In genomic region chr7:42832672-42833071, GRCh38 we compare ENCODE assay signal across 27 cellular contexts.
DNase-seq lines count a peak whose midpoint lies in the region; ATAC-seq and TF ChIP-seq lines count a peak whose summit lies in the region.
"Had no signal": no experiment of that assay in that cellular context is flagged by ENCODE, and none has a peak within 500 bp of the region (broad histone marks: within the 10 kb centered on the region; RNA-seq: fewer than 3 reads in every experiment).

No MANE protein-coding gene starts in this region.

- H3K4me1 ChIP-seq in PC-9 (replicated peaks; ENCODE audit: insufficient read depth), result 0 out of 2 replicates have a peak, but pooled peaks cover 4% of the 10 kb centered on the region
- H3K4me1 ChIP-seq in gastroesophageal sphincter, result peaks cover 0 to 25% (median 0%) of the 10 kb centered on the region in 3 donors
- peaks cover 20 to 24% of the 10 kb centered on the region in 2 donors for H3K4me1 ChIP-seq in thyroid gland
- H3K4me1 ChIP-seq: BE2C had no signal

- no TSS peak for BruUV-seq in PC-9 (replicated peaks; lab: Mats Ljungman, UMichigan)

- H3K79me2 ChIP-seq in PC-9 (ENCODE audit: low read depth), result no peaks in the 10 kb centered on the region

- CTCF ChIA-PET in PC-9 (lab: Charles Lee), result no interaction called here

- peaks cover 45% of the 10 kb centered on the region for H3K27me3 Mint-ChIP-seq in stimulated activated naive CD8-positive, alpha-beta T cell treated with anti-CD3 and anti-CD28 coated beads, Interleukin-15, amount 100 ng/mL, for 72 hours

- H3K27ac ChIP-seq in PC-9 (no peak overlapping the region), gastroesophageal sphincter (no peak overlapping the region), thyroid gland (peak overlapping the region in 2 of 3 donors; percentile 25 to 41), dorsolateral prefrontal cortex (no peak overlapping the region)
- H3K27ac ChIP-seq: epithelial cell of prostate, heart left ventricle, tibial nerve had no signal

- peak; percentile 18 for ATAC-seq in gastroesophageal sphincter
- no peak for ATAC-seq in stimulated activated naive CD8-positive, alpha-beta T cell treated with anti-CD3 and anti-CD28 coated beads, Interleukin-15, amount 100 ng/mL, for 72 hours
- ATAC-seq: activated naive CD4-positive, alpha-beta T cell treated with anti-CD3 and anti-CD28 coated beads, Interleukin-2, amount 50 U/mL, for 72 hours; CD8-positive, alpha-beta T cell; HCT116 had no signal

- H3K36me3 ChIP-seq in PC-9 (ENCODE audit: low read depth) (no peaks in the 10 kb centered on the region), gastroesophageal sphincter (no peaks in the 10 kb centered on the region), thyroid gland (no peaks in the 10 kb centered on the region)
- H3K36me3 ChIP-seq: BE2C, heart left ventricle, tibial nerve had no signal

- no peak for TF ChIP-seq POLR2A in gastroesophageal sphincter (IDR thresholded peaks at IDR 0.05)
- no peak for TF ChIP-seq POLR2A in thyroid gland (IDR thresholded peaks at IDR 0.05)

- H3K4me3 Mint-ChIP-seq in stimulated activated naive CD8-positive, alpha-beta T cell treated with anti-CD3 and anti-CD28 coated beads, Interleukin-15, amount 100 ng/mL, for 72 hours, result no peak overlapping the region
- H3K4me3 Mint-ChIP-seq: activated CD4-positive, alpha-beta T cell treated with anti-CD3 and anti-CD28 coated beads, Interleukin-2, amount 10 ng/mL, durations not matched to agents 24 days and 14 days; CD8-positive, alpha-beta T cell; nephron progenitor cell had no signal

- H3K27me3 ChIP-seq in PC-9 (ENCODE audit: insufficient read depth, low read depth) (peaks cover 41% of the 10 kb centered on the region), gastroesophageal sphincter (no peaks in the 10 kb centered on the region), thyroid gland (no peaks in the 10 kb centered on the region), dorsolateral prefrontal cortex (peaks cover 0 to 10% (median 0%) of the 10 kb centered on the region in 45 donors)
- H3K27me3 ChIP-seq: tibial nerve had no signal

- H3K4me3 ChIP-seq in PC-9 (no peak overlapping the region), gastroesophageal sphincter (no peak overlapping the region), thyroid gland (replicated peaks in 1 of 3) (no peak overlapping the region), dorsolateral prefrontal cortex (no peak overlapping the region)
- H3K4me3 ChIP-seq: heart left ventricle, tibial nerve had no signal

- TF ChIP-seq EP300 in gastroesophageal sphincter (IDR thresholded peaks at IDR 0.05), result no peak

- intact Hi-C loops in PC-9 (cut with micrococcal nuclease; ENCODE audit: unreplicated experiment), result loop anchor here (5.0 kb wide), 1 partner anchor 855 kb away; no protein-coding TSS in a partner anchor
- intact Hi-C loops in thyroid gland (cut with DNase I), result loop anchor here (5.0 kb wide), 1 partner anchor 890 kb away; no protein-coding TSS in a partner anchor
- intact Hi-C loops in dorsolateral prefrontal cortex (cut with DNase I), result loop anchor here in 1 of 2 donors (5.0 kb wide), 2 partner anchors 855 to 890 kb away; no protein-coding TSS in a partner anchor

- H3K9me2 ChIP-seq in PC-9 (ENCODE audit: insufficient read depth), result no peaks in the 10 kb centered on the region

- no peaks in the 10 kb centered on the region for H3K9me3 ChIP-seq in PC-9 (ENCODE audit: insufficient read depth, low read depth)
- H3K9me3 ChIP-seq in gastroesophageal sphincter, result no peaks in the 10 kb centered on the region
- H3K9me3 ChIP-seq in thyroid gland, result no peaks in the 10 kb centered on the region
- H3K9me3 ChIP-seq: BE2C, heart left ventricle, tibial nerve had no signal

- POLR2A ChIA-PET in PC-9 (lab: Charles Lee; ENCODE audit: unreplicated experiment), result no interaction called here

- H4K20me1 ChIP-seq in PC-9 (ENCODE audit: insufficient read depth), result no peaks in the 10 kb centered on the region

- H3K9me3 Mint-ChIP-seq in stimulated activated naive CD8-positive, alpha-beta T cell treated with anti-CD3 and anti-CD28 coated beads, Interleukin-15, amount 100 ng/mL, for 72 hours, result no peaks in the 10 kb centered on the region
- H3K9me3 Mint-ChIP-seq: activated CD4-positive, alpha-beta T cell treated with anti-CD3 and anti-CD28 coated beads, Interleukin-2, amount 10 ng/mL, durations not matched to agents 24 days and 14 days; activated naive CD4-positive, alpha-beta T cell treated with anti-CD3 and anti-CD28 coated beads, Interleukin-2, amount 50 U/mL, for 72 hours; CD8-positive, alpha-beta T cell; nephron progenitor cell had no signal

- no peak overlapping the region for H3K27ac Mint-ChIP-seq in stimulated activated naive CD8-positive, alpha-beta T cell treated with anti-CD3 and anti-CD28 coated beads, Interleukin-15, amount 100 ng/mL, for 72 hours
- H3K27ac Mint-ChIP-seq: activated CD4-positive, alpha-beta T cell treated with anti-CD3 and anti-CD28 coated beads, Interleukin-2, amount 10 ng/mL, durations not matched to agents 24 days and 14 days; activated naive CD4-positive, alpha-beta T cell treated with anti-CD3 and anti-CD28 coated beads, Interleukin-2, amount 50 U/mL, for 72 hours; CD8-positive, alpha-beta T cell; nephron progenitor cell had no signal

- DNase-seq in GM03348 (ENCODE audit: low spot score) (peak; percentile 14), PC-9 (no peak), thyroid gland (peak; percentile 22 to 44), activated gamma-delta T cell treated with Interleukin-2 at 50 U/mL for 16 hours (no peak), dorsolateral prefrontal cortex (no peak)
- DNase-seq in stimulated activated naive CD8-positive, alpha-beta T cell treated with anti-CD3 and anti-CD28 coated beads, Interleukin-15, amount 100 ng/mL, for 72 hours, result no peak
- DNase-seq: activated CD4-positive, alpha-beta T cell treated with anti-CD3 and anti-CD28 coated beads, Interleukin-2, amount 10 ng/mL, durations not matched to agents 24 days and 14 days; anterior cingulate cortex; BE2C; CD8-positive, alpha-beta T cell; DMS 273 treated with DMSO at 0.1 percent for 48 hours; effector CD4-positive, alpha-beta T cell; heart left ventricle; Kasumi-1; NCI-H1417 treated with DMSO at 0.1 percent for 48 hours; NCI-H2081; NCI-H524 treated with DMSO at 0.1 percent for 48 hours; nephron progenitor cell; SHP77; stimulated activated CD4-positive, alpha-beta T cell treated with anti-CD3 and anti-CD28 coated beads, Interleukin-4, amount 100 ng/mL, for 24 hours; SW 1271; T-helper 9 cell had no signal

- no peaks in the 10 kb centered on the region for H3K4me1 Mint-ChIP-seq in stimulated activated naive CD8-positive, alpha-beta T cell treated with anti-CD3 and anti-CD28 coated beads, Interleukin-15, amount 100 ng/mL, for 72 hours
- H3K4me1 Mint-ChIP-seq: activated CD4-positive, alpha-beta T cell treated with anti-CD3 and anti-CD28 coated beads, Interleukin-2, amount 10 ng/mL, durations not matched to agents 24 days and 14 days had no signal

- H2AFZ ChIP-seq in PC-9, result no peak overlapping the region

- peak overlapping the region; percentile 50 for H3K4me2 ChIP-seq in PC-9

- H3F3A ChIP-seq in PC-9 (ENCODE audit: insufficient read depth, low read depth), result no peaks in the 10 kb centered on the region

- TF ChIP-seq CTCF in PC-9 (conservative IDR thresholded peaks at IDR 0.05), result no peak
- no peak for TF ChIP-seq CTCF in gastroesophageal sphincter (IDR thresholded peaks at IDR 0.05)
- TF ChIP-seq CTCF in thyroid gland (IDR thresholded peaks at IDR 0.05), result peak in 1 of 6 experiments; percentile 20
- TF ChIP-seq CTCF in dorsolateral prefrontal cortex (IDR thresholded peaks at IDR 0.05 in 54 of 56, conservative IDR thresholded peaks at IDR 0.05 in 2 of 56; ENCODE audit: low read depth in 1 of 56, partially characterized antibody in 56 of 56), result no peak

Comparison
In these comparisons a context has a peak if more than half of its experiments do, and no peak if none do; other contexts are left out.
1. DNase-seq: peak in GM03348 (single experiment) and thyroid gland (2 of 2); none in PC-9 (0 of 2), activated gamma-delta T cell treated with Interleukin-2 at 50 U/mL for 16 hours (single experiment), stimulated activated naive CD8-positive, alpha-beta T cell treated with anti-CD3 and anti-CD28 coated beads, Interleukin-15, amount 100 ng/mL, for 72 hours (0 of 2) and dorsolateral prefrontal cortex (0 of 10).
2. H3K27ac ChIP-seq: peak in thyroid gland (2 of 3); none in PC-9 (single experiment), gastroesophageal sphincter (0 of 4) and dorsolateral prefrontal cortex (0 of 59).